Comparison of ENCODE assay signal across 9 cellular contexts in genomic region chr5:151451626-151452520, GRCh38. TPM values are rescaled to one million over a fixed set of nuclear protein-coding genes. Genes with fewer than 3 reads are reported as not detected.
A peak's percentile ranks its signal among the peaks of the same experiment; 100 is the strongest.
DNase-seq lines count a peak whose midpoint lies in the region; ATAC-seq lines count a peak whose summit lies in the region.
"Had no signal": no experiment of that assay in that cellular context is flagged by ENCODE, and none has a peak within 500 bp of the region (broad histone marks: within the 10 kb centered on the region; RNA-seq: fewer than 3 reads in every experiment).

No MANE protein-coding gene starts in this region.

- ATAC-seq in GM18907 (IDR thresholded peaks at IDR 0.05; ENCODE audit: unreplicated experiment) (peak; percentile 67), HG02840 (IDR thresholded peaks at IDR 0.05; ENCODE audit: low FRiP score, unreplicated experiment) (peak; percentile 51), left ventricle myocardium superior (no peak)
- ATAC-seq in activated T-helper 17 cell treated with anti-CD3 and anti-CD28 coated beads, Interleukin-2, amount 50 U/mL, for 72 hours (replicated peaks) = peak; percentile 21
- no peak for ATAC-seq in stimulated activated effector memory CD8-positive, alpha-beta T cell treated with anti-CD3 and anti-CD28 coated beads, Interleukin-12 subunit alpha, Interleukin-12 subunit beta, amount 100 ng/mL, for 72 hours

- intact Hi-C loops in left ventricle myocardium superior (cut with micrococcal nuclease) = no loop called here

- no peak overlapping the region for H3K27ac Mint-ChIP-seq in activated T-helper 17 cell treated with anti-CD3 and anti-CD28 coated beads, Interleukin-2, amount 50 U/mL, for 72 hours
- H3K27ac Mint-ChIP-seq in stimulated activated effector memory CD8-positive, alpha-beta T cell treated with anti-CD3 and anti-CD28 coated beads, Interleukin-12 subunit alpha, Interleukin-12 subunit beta, amount 100 ng/mL, for 72 hours = peak overlapping the region; percentile 2
- H3K27ac Mint-ChIP-seq: endodermal cell had no signal

- peaks cover 24% of the 10 kb centered on the region for H3K4me1 Mint-ChIP-seq in activated T-helper 17 cell treated with anti-CD3 and anti-CD28 coated beads, Interleukin-2, amount 50 U/mL, for 72 hours
- H3K4me1 Mint-ChIP-seq in stimulated activated effector memory CD8-positive, alpha-beta T cell treated with anti-CD3 and anti-CD28 coated beads, Interleukin-12 subunit alpha, Interleukin-12 subunit beta, amount 100 ng/mL, for 72 hours = peaks cover 34% of the 10 kb centered on the region

- no peaks in the 10 kb centered on the region for H3K9me3 Mint-ChIP-seq in activated T-helper 17 cell treated with anti-CD3 and anti-CD28 coated beads, Interleukin-2, amount 50 U/mL, for 72 hours
- no peaks in the 10 kb centered on the region for H3K9me3 Mint-ChIP-seq in stimulated activated effector memory CD8-positive, alpha-beta T cell treated with anti-CD3 and anti-CD28 coated beads, Interleukin-12 subunit alpha, Interleukin-12 subunit beta, amount 100 ng/mL, for 72 hours
- H3K9me3 Mint-ChIP-seq: endodermal cell had no signal

- no peak overlapping the region for H3K4me3 Mint-ChIP-seq in activated T-helper 17 cell treated with anti-CD3 and anti-CD28 coated beads, Interleukin-2, amount 50 U/mL, for 72 hours
- no peak overlapping the region for H3K4me3 Mint-ChIP-seq in stimulated activated effector memory CD8-positive, alpha-beta T cell treated with anti-CD3 and anti-CD28 coated beads, Interleukin-12 subunit alpha, Interleukin-12 subunit beta, amount 100 ng/mL, for 72 hours
- H3K4me3 Mint-ChIP-seq: endodermal cell had no signal

- peak in 1 of 2 donors; percentile 51 for DNase-seq in stimulated activated effector memory CD8-positive, alpha-beta T cell treated with anti-CD3 and anti-CD28 coated beads, Interleukin-12 subunit alpha, Interleukin-12 subunit beta, amount 100 ng/mL, for 72 hours (ENCODE audit: low spot score in 2 of 2)
- no peak for DNase-seq in NCI-H2227 treated with DMSO at 0.1 percent for 48 hours (lab: John Stamatoyannopoulos, UW)
- no peak for DNase-seq in anterior cingulate cortex (lab: John Stamatoyannopoulos, UW)
- no peak for DNase-seq in HuH-7 (ENCODE audit: low spot score)
- DNase-seq in left ventricle myocardium superior = no peak
- DNase-seq: endodermal cell had no signal

- peaks cover 10% of the 10 kb centered on the region for H3K36me3 Mint-ChIP-seq in activated T-helper 17 cell treated with anti-CD3 and anti-CD28 coated beads, Interleukin-2, amount 50 U/mL, for 72 hours (ENCODE audit: low read depth)
- peaks cover 11% of the 10 kb centered on the region for H3K36me3 Mint-ChIP-seq in stimulated activated effector memory CD8-positive, alpha-beta T cell treated with anti-CD3 and anti-CD28 coated beads, Interleukin-12 subunit alpha, Interleukin-12 subunit beta, amount 100 ng/mL, for 72 hours

- no peaks in the 10 kb centered on the region for H3K27me3 Mint-ChIP-seq in activated T-helper 17 cell treated with anti-CD3 and anti-CD28 coated beads, Interleukin-2, amount 50 U/mL, for 72 hours

RNA-seq across cellular contexts. Expression of gene SLC36A1, which starts 4.5 kb away (rescaled TPM):
- 1 to 10 TPM; 5.6 TPM for total RNA-seq in activated T-helper 17 cell treated with anti-CD3 and anti-CD28 coated beads, Interleukin-2, amount 50 U/mL, for 72 hours
- total RNA-seq in left ventricle myocardium superior = 4.1 TPM

Comparison
In these comparisons a context has a peak if more than half of its experiments do, and no peak if none do; other contexts are left out.
1. ATAC-seq: peak in GM18907 (single experiment), HG02840 (single experiment) and activated T-helper 17 cell treated with anti-CD3 and anti-CD28 coated beads, Interleukin-2, amount 50 U/mL, for 72 hours (single experiment); none in stimulated activated effector memory CD8-positive, alpha-beta T cell treated with anti-CD3 and anti-CD28 coated beads, Interleukin-12 subunit alpha, Interleukin-12 subunit beta, amount 100 ng/mL, for 72 hours (single experiment) and left ventricle myocardium superior (single experiment).